10 cellular contexts compared by ENCODE assay signal in genomic region chr18:2547477-2548087, GRCh38. TPM values are rescaled to one million over a fixed set of nuclear protein-coding genes. Genes with fewer than 3 reads are reported as not detected.
DNase-seq lines count a peak whose midpoint lies in the region; ATAC-seq and TF ChIP-seq lines count a peak whose summit lies in the region.
"Had no signal": no experiment of that assay in that cellular context is flagged by ENCODE, and none has a peak within 500 bp of the region (broad histone marks: within the 10 kb centered on the region; RNA-seq: fewer than 3 reads in every experiment).

No MANE protein-coding gene starts in this region.

- H3K9ac ChIP-seq in adipocyte (ENCODE audit: low read length) = no peak overlapping the region

- ATAC-seq in GM21526 (IDR thresholded peaks at IDR 0.05; ENCODE audit: low FRiP score, unreplicated experiment) = peak; percentile 69
- ATAC-seq in activated T-helper 17 cell treated with anti-CD3 and anti-CD28 coated beads, Interleukin-2, amount 50 U/mL, for 72 hours (replicated peaks) = no peak

- no peak overlapping the region for H3K27ac ChIP-seq in tibial artery
- H3K27ac ChIP-seq: neutrophil, SK-N-MC had no signal

- peaks cover 57% of the 10 kb centered on the region for H3K36me3 Mint-ChIP-seq in activated T-helper 17 cell treated with anti-CD3 and anti-CD28 coated beads, Interleukin-2, amount 50 U/mL, for 72 hours (ENCODE audit: low read depth)

- no peaks in the 10 kb centered on the region for H3K27me3 Mint-ChIP-seq in activated T-helper 17 cell treated with anti-CD3 and anti-CD28 coated beads, Interleukin-2, amount 50 U/mL, for 72 hours

- H3K4me3 ChIP-seq in adipocyte (ENCODE audit: low read length) (no peak overlapping the region), tibial artery (no peak overlapping the region)
- H3K4me3 ChIP-seq: SK-N-MC had no signal

- H3K36me3 ChIP-seq in adipocyte (ENCODE audit: control insufficient read depth, insufficient read depth, low read length, severe bottlenecking) (peaks cover 8% of the 10 kb centered on the region), tibial artery (peaks cover 0 to 17% (median 8%) of the 10 kb centered on the region in 3 donors)

- intact Hi-C loops in tibial artery (cut with DNase I; ENCODE audit: low total_unique reads) = no loop called here

- no peak overlapping the region for H3K27ac Mint-ChIP-seq in activated T-helper 17 cell treated with anti-CD3 and anti-CD28 coated beads, Interleukin-2, amount 50 U/mL, for 72 hours

- H3K4me1 Mint-ChIP-seq in activated T-helper 17 cell treated with anti-CD3 and anti-CD28 coated beads, Interleukin-2, amount 50 U/mL, for 72 hours = no peaks in the 10 kb centered on the region

- no peaks in the 10 kb centered on the region for H3K4me1 ChIP-seq in adipocyte (ENCODE audit: control insufficient read depth, insufficient read depth, low read length)
- no peaks in the 10 kb centered on the region for H3K4me1 ChIP-seq in tibial artery

- H3K9me3 ChIP-seq in adipocyte (ENCODE audit: control insufficient read depth, low read length) (no peaks in the 10 kb centered on the region), tibial artery (no peaks in the 10 kb centered on the region)
- H3K9me3 ChIP-seq: neutrophil had no signal

- no peak overlapping the region for H3K4me3 Mint-ChIP-seq in activated T-helper 17 cell treated with anti-CD3 and anti-CD28 coated beads, Interleukin-2, amount 50 U/mL, for 72 hours

- TF ChIP-seq CTCF in tibial artery (IDR thresholded peaks at IDR 0.05) = peak; percentile 41 to 42

- H3K9me3 Mint-ChIP-seq in activated T-helper 17 cell treated with anti-CD3 and anti-CD28 coated beads, Interleukin-2, amount 50 U/mL, for 72 hours = no peaks in the 10 kb centered on the region

- peak; percentile 69 for DNase-seq in DMS53 treated with DMSO at 0.1 percent for 48 hours (lab: John Stamatoyannopoulos, UW; ENCODE audit: unreplicated experiment)
- peak; percentile 21 for DNase-seq in NCI-H1105 (lab: John Stamatoyannopoulos, UW)
- DNase-seq in adipocyte (ENCODE audit: low read depth) = peak; percentile 85
- peak; percentile 12 for DNase-seq in hepatic stellate cell (ENCODE audit: low spot score)
- DNase-seq in tibial artery = no peak
- DNase-seq in cortex of kidney (lab: John Stamatoyannopoulos, UW) = no peak

- H3K27me3 ChIP-seq in adipocyte (replicated peaks; ENCODE audit: control insufficient read depth, insufficient read depth, low read length) (no peaks in the 10 kb centered on the region), tibial artery (no peaks in the 10 kb centered on the region)
- H3K27me3 ChIP-seq: neutrophil had no signal

RNA-seq across cellular contexts. Expression of gene METTL4, which starts 23.7 kb away (rescaled TPM):
- 10 to 100 TPM; 31.2 to 46.6 TPM for total RNA-seq in activated T-helper 17 cell treated with anti-CD3 and anti-CD28 coated beads, Interleukin-2, amount 50 U/mL, for 72 hours

RNA-seq across cellular contexts. Expression of gene NDC80, which starts 23.8 kb away (rescaled TPM):
- 10 to 100 TPM; 64.4 to 68.9 TPM for total RNA-seq in activated T-helper 17 cell treated with anti-CD3 and anti-CD28 coated beads, Interleukin-2, amount 50 U/mL, for 72 hours

Comparison
In these comparisons a context has a peak if more than half of its experiments do, and no peak if none do; other contexts are left out.
1. DNase-seq: peak in DMS53 treated with DMSO at 0.1 percent for 48 hours (single experiment), NCI-H1105 (single experiment), adipocyte (single experiment) and hepatic stellate cell (single experiment); none in tibial artery (0 of 2) and cortex of kidney (single experiment).